Comparison of ENCODE assay signal across 33 cellular contexts in the genomic region with DNA sequence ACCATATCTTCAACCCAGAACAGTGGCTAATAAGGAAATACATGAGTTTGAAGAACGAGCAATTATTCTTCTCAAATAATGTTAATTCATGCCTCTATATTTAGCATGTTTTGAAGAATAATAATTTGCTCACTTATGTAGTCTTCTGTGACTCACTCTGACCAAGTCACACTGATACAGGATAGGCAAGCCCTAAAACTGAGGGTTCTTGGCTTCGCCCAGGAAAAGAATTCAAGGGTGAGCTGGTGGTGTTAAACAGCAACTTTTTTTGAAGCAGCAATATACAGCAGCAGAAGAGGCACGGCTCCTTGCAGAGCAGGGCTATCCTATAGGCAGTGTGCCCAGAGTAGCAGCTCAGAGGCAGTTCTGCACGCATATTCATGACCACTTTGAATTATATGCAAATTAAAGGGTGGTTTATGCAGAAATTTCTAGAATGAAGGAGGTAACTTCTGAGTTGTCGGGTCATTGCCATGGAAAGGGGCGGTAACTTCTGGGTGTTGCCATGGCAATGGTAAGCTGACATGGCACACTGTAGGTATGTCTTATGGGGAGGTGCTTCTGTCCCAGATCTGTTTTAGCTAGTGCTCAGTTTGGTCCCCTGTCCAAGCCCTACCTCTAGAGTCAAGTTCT.
DNase-seq lines count a peak whose midpoint lies in the region; ATAC-seq and TF ChIP-seq lines count a peak whose summit lies in the region.
"Had no signal": no experiment of that assay in that cellular context is flagged by ENCODE, and none has a peak within 500 bp of the region (broad histone marks: within the 10 kb centered on the region; RNA-seq: fewer than 3 reads in every experiment).

No MANE protein-coding gene starts in this region.

- 91% methylated on average over 5 of the region's 6 CpGs for WGBS in endodermal cell (ENCODE audit: insufficient coverage in 1 of 2, insufficient read length in 1 of 2), 2 experiments
- WGBS in mesendoderm (ENCODE audit: extremely low coverage, insufficient coverage, low lambda C conversion rate): no CpG with 5 or more reads among the region's 6 CpGs

- H3K4ac ChIP-seq in mesendoderm (ENCODE audit: low read depth, low read length): no peak overlapping the region

- H4K5ac ChIP-seq in mesendoderm (ENCODE audit: low read length): no peak overlapping the region

- no peak overlapping the region for H3K27ac Mint-ChIP-seq in endodermal cell
- H3K27ac Mint-ChIP-seq: activated naive CD8-positive, alpha-beta T cell; activated T-cell treated with anti-CD3 and anti-CD28 coated beads, Interleukin-2, amount 50 U/mL, for 24 hours; naive B cell; stimulated activated naive CD8-positive, alpha-beta T cell treated with anti-CD3 and anti-CD28 coated beads, Interleukin-15, Interleukin-2, amounts not matched to agents 100 ng/mL and 50 ng/mL, for 24 hours had no signal

- no peaks in the 10 kb centered on the region for H3K79me1 ChIP-seq in mesendoderm (ENCODE audit: low read length)

- no peak overlapping the region for H3K4me2 ChIP-seq in mesendoderm (ENCODE audit: low read length)
- H3K4me2 ChIP-seq: SK-N-SH had no signal

- no peaks in the 10 kb centered on the region for H3K4me1 ChIP-seq in endodermal cell (ENCODE audit: control insufficient read depth, insufficient read depth, low read length)
- H3K4me1 ChIP-seq in mesendoderm (ENCODE audit: control insufficient read depth, low read depth, low read length): no peaks in the 10 kb centered on the region
- H3K4me1 ChIP-seq: BE2C, colonic mucosa, uterus had no signal

- H3K27ac ChIP-seq in endodermal cell (ENCODE audit: low read depth, low read length) (no peak overlapping the region), mesendoderm (ENCODE audit: low read depth, low read length) (no peak overlapping the region), coronary artery (no peak overlapping the region)
- H3K27ac ChIP-seq: colonic mucosa, neutrophil, thoracic aorta, uterus had no signal

- H3K4me3 ChIP-seq in endodermal cell (ENCODE audit: low read length): no peak overlapping the region
- H3K4me3 ChIP-seq in mesendoderm (ENCODE audit: low read length): no peak overlapping the region
- no peak overlapping the region for H3K4me3 ChIP-seq in coronary artery
- H3K4me3 ChIP-seq: colonic mucosa, thoracic aorta, uterus had no signal

- no peak overlapping the region for H3K18ac ChIP-seq in mesendoderm (ENCODE audit: low read length)

- H3K27me3 ChIP-seq in endodermal cell (ENCODE audit: control insufficient read depth, insufficient read depth, low read length, poor library complexity, severe bottlenecking): no peaks in the 10 kb centered on the region
- H3K27me3 ChIP-seq in mesendoderm (ENCODE audit: insufficient read depth, low read length, poor library complexity): no peaks in the 10 kb centered on the region
- H3K27me3 ChIP-seq: BE2C, colonic mucosa, neutrophil, uterus had no signal

- H3K36me3 ChIP-seq in endodermal cell (ENCODE audit: control insufficient read depth, insufficient read depth, low read length): no peaks in the 10 kb centered on the region
- no peaks in the 10 kb centered on the region for H3K36me3 ChIP-seq in mesendoderm (ENCODE audit: control insufficient read depth, insufficient read depth, low read length)
- H3K36me3 ChIP-seq: BE2C, colonic mucosa, neutrophil, thoracic aorta, uterus had no signal

- no peak overlapping the region for H2BK15ac ChIP-seq in mesendoderm (replicated peaks; ENCODE audit: low read depth)

- H2BK5ac ChIP-seq in mesendoderm (ENCODE audit: low read length): no peak overlapping the region

- DNase-seq in ELR (ENCODE audit: low read depth) (peak; percentile 25), NCI-H1048 (lab: John Stamatoyannopoulos, UW) (peak; percentile 75), endodermal cell (peak; percentile 55), mesendoderm (peak; percentile 91), coronary artery (ENCODE audit: low spot score) (no peak), NCI-H2171 (lab: John Stamatoyannopoulos, UW) (no peak)
- DNase-seq: ACHN; activated CD4-positive, CD25-positive, alpha-beta regulatory T cell; activated effector memory CD4-positive, alpha-beta T cell treated with anti-CD3 and anti-CD28 coated beads, Interleukin-2, amount 50 U/mL, for 16 hours; activated T-cell treated with anti-CD3 and anti-CD28 coated beads, Interleukin-2, amount 50 U/mL, for 24 hours; anterior cingulate cortex; BE2C; colonic mucosa; effector CD8-positive, alpha-beta T cell; erythroblast; GDM1; head of caudate nucleus; Kasumi-1; midbrain; MV-4-11; naive B cell; NK-92 treated with Interleukin-12 subunit alpha and Interleukin-12 subunit beta, amount 100 ng/mL, for 24 hours; right cardiac atrium; SK-N-SH; stimulated activated CD4-positive, alpha-beta T cell treated with anti-CD3 and anti-CD28 coated beads, Interleukin-1b, Interleukin-23, amount 100 ng/mL, for 48 hours; uterus had no signal

- no peaks in the 10 kb centered on the region for H3K79me2 ChIP-seq in mesendoderm (ENCODE audit: control insufficient read depth, insufficient read depth, low read length)

- H3K9ac ChIP-seq in endodermal cell (ENCODE audit: extremely low read depth, low read length, poor library complexity, severe bottlenecking) (no peak overlapping the region), mesendoderm (ENCODE audit: low read length) (no peak overlapping the region)
- H3K9ac ChIP-seq: SK-N-SH had no signal

- ATAC-seq in GM21786 (IDR thresholded peaks at IDR 0.05; ENCODE audit: unreplicated experiment) (no peak), HG02884 (IDR thresholded peaks at IDR 0.05; ENCODE audit: unreplicated experiment) (no peak)
- ATAC-seq: right cardiac atrium, Right ventricle myocardium inferior had no signal

- no peak overlapping the region for H3K23ac ChIP-seq in mesendoderm (ENCODE audit: low read length)

- no peaks in the 10 kb centered on the region for H3K36me3 Mint-ChIP-seq in endodermal cell (ENCODE audit: low read depth)
- H3K36me3 Mint-ChIP-seq: activated naive CD8-positive, alpha-beta T cell; naive B cell had no signal

- H3K4me3 Mint-ChIP-seq in endodermal cell: no peak overlapping the region
- H3K4me3 Mint-ChIP-seq: activated naive CD8-positive, alpha-beta T cell; activated T-cell treated with anti-CD3 and anti-CD28 coated beads, Interleukin-2, amount 50 U/mL, for 24 hours; naive B cell; stimulated activated naive CD8-positive, alpha-beta T cell treated with anti-CD3 and anti-CD28 coated beads, Interleukin-15, Interleukin-2, amounts not matched to agents 100 ng/mL and 50 ng/mL, for 24 hours had no signal

- no peak overlapping the region for H3K56ac ChIP-seq in mesendoderm (ENCODE audit: low read length)

- no peaks in the 10 kb centered on the region for H3K27me3 Mint-ChIP-seq in endodermal cell (ENCODE audit: insufficient read depth)
- H3K27me3 Mint-ChIP-seq: activated naive CD8-positive, alpha-beta T cell; activated T-cell treated with anti-CD3 and anti-CD28 coated beads, Interleukin-2, amount 50 U/mL, for 24 hours; naive B cell; stimulated activated naive CD8-positive, alpha-beta T cell treated with anti-CD3 and anti-CD28 coated beads, Interleukin-15, Interleukin-2, amounts not matched to agents 100 ng/mL and 50 ng/mL, for 24 hours had no signal

- no peaks in the 10 kb centered on the region for H3K9me3 Mint-ChIP-seq in endodermal cell

- TF ChIP-seq CTCF in endodermal cell (conservative IDR thresholded peaks at IDR 0.05): no peak
- no peak for TF ChIP-seq CTCF in coronary artery (IDR thresholded peaks at IDR 0.05)

- H2AK5ac ChIP-seq in mesendoderm (ENCODE audit: low read length): no peak overlapping the region

- H3K4me1 Mint-ChIP-seq in endodermal cell: no peaks in the 10 kb centered on the region
- H3K4me1 Mint-ChIP-seq: naive B cell had no signal

- no peaks in the 10 kb centered on the region for H3K9me3 ChIP-seq in endodermal cell (ENCODE audit: control insufficient read depth, low read length)
- H3K9me3 ChIP-seq: BE2C, colonic mucosa, neutrophil, SK-N-SH, thoracic aorta, uterus had no signal

- H4K8ac ChIP-seq in mesendoderm (ENCODE audit: low read depth, low read length): no peak overlapping the region

- H2BK120ac ChIP-seq in mesendoderm (ENCODE audit: low read depth, low read length): no peak overlapping the region

Comparison
In these comparisons a context has a peak if more than half of its experiments do, and no peak if none do; other contexts are left out.
1. DNase-seq: peak in ELR (single experiment), NCI-H1048 (single experiment), endodermal cell (single experiment) and mesendoderm (single experiment); none in coronary artery (single experiment) and NCI-H2171 (single experiment).